Comparison of ENCODE assay signal across 1 cellular context in genomic region chr17:82346342-82347300, GRCh38.
TF ChIP-seq lines count a peak whose summit lies in the region.

No MANE protein-coding gene starts in this region.

TF ChIP-seq in HepG2, 621 proteins besides CTCF, POLR2A, EP300 and RAD21 (continued from another document and continues in another):
- TF ChIP-seq ZNF646 (CRISPR knock-in tag; IDR thresholded peaks at IDR 0.05) (no peak), ZNF431 (CRISPR knock-in tag; IDR thresholded peaks at IDR 0.05; ENCODE audit: borderline replicate concordance, low read depth) (peak; percentile 11; the same call in 1 of the 2 replicates), ZNF781 (CRISPR knock-in tag; IDR thresholded peaks at IDR 0.05; ENCODE audit: borderline replicate concordance, not compliant biosample characterization) (peak; percentile 74), ZNF225 (CRISPR knock-in tag; IDR thresholded peaks at IDR 0.05) (peak; percentile 82; the same call in 1 of the 2 replicates), ZBTB49 (CRISPR knock-in tag; IDR thresholded peaks at IDR 0.05; ENCODE audit: borderline replicate concordance) (no peak; the same call in 1 of the 2 replicates), ZNF441 (CRISPR knock-in tag; IDR thresholded peaks at IDR 0.05; ENCODE audit: borderline replicate concordance) (peak; percentile 84), FOXP4 (CRISPR knock-in tag; IDR thresholded peaks at IDR 0.05) (peak; percentile 100), MZF1 (CRISPR knock-in tag; IDR thresholded peaks at IDR 0.05; ENCODE audit: borderline replicate concordance) (peak; percentile 62; the same call in 1 of the 2 replicates), PATZ1 (CRISPR knock-in tag; IDR thresholded peaks at IDR 0.05) (peak; percentile 99), ATF4 (CRISPR knock-in tag; IDR thresholded peaks at IDR 0.05) (peak; percentile 66 to 85; a peak in 3 of 4 replicates), ZBTB34 (CRISPR knock-in tag; IDR thresholded peaks at IDR 0.05) (peak; percentile 90), AKNA (CRISPR knock-in tag; IDR thresholded peaks at IDR 0.05; ENCODE audit: borderline replicate concordance) (peak; percentile 35; the same call in 1 of the 2 replicates), ZFYVE20 (CRISPR knock-in tag; IDR thresholded peaks at IDR 0.05; ENCODE audit: borderline replicate concordance, low read depth) (no peak), CCDC6 (CRISPR knock-in tag; IDR thresholded peaks at IDR 0.05) (peak; percentile 88; the same call in 1 of the 2 replicates), ZNF710 (CRISPR knock-in tag; IDR thresholded peaks at IDR 0.05; ENCODE audit: borderline replicate concordance) (peak; percentile 97), SP4 (CRISPR knock-in tag; IDR thresholded peaks at IDR 0.05) (no peak), RARA (CRISPR knock-in tag; IDR thresholded peaks at IDR 0.05) (peak; percentile 100), GATAD1 (CRISPR knock-in tag; IDR thresholded peaks at IDR 0.05) (peak; percentile 87)
